Comparison of ENCODE assay signal across 26 cellular contexts in genomic region chr21:43597845-43598244, GRCh38.
DNase-seq lines count a peak whose midpoint lies in the region; ATAC-seq, FAIRE-seq and TF ChIP-seq lines count a peak whose summit lies in the region.
"Had no signal": no experiment of that assay in that cellular context is flagged by ENCODE, and none has a peak within 500 bp of the region (broad histone marks: within the 10 kb centered on the region; RNA-seq: fewer than 3 reads in every experiment).

No MANE protein-coding gene starts in this region.

- H3K36me3 ChIP-seq in RWPE2 (ENCODE audit: low read depth) (peaks cover 32% of the 10 kb centered on the region), keratinocyte (ENCODE audit: control insufficient read depth in 2 of 2, extremely low read depth in 1 of 2, insufficient read depth in 2 of 2, low read length in 2 of 2) (no peaks in the 10 kb centered on the region), smooth muscle cell (ENCODE audit: low read depth) (no peaks in the 10 kb centered on the region)
- H3K36me3 ChIP-seq: BLaER1, SJCRH30 had no signal

- H3K9ac ChIP-seq in keratinocyte (ENCODE audit: control insufficient read depth, extremely low read depth, insufficient read depth, low read length), result peak overlapping the region; percentile 50
- no peak overlapping the region for H3K9ac ChIP-seq in smooth muscle cell (ENCODE audit: low read depth)
- H3K9ac ChIP-seq: BLaER1 had no signal

- peak overlapping the region; percentile 39 for H3K27ac Mint-ChIP-seq in activated naive CD4-positive, alpha-beta T cell treated with anti-CD3 and anti-CD28 coated beads for 36 hours
- H3K27ac Mint-ChIP-seq in chondrocyte (ENCODE audit: unreplicated experiment), result no peak overlapping the region
- H3K27ac Mint-ChIP-seq: IgD-negative memory B cell had no signal

- H4K20me1 ChIP-seq in keratinocyte (ENCODE audit: control insufficient read depth, extremely low read depth, insufficient read depth, low read length) (no peaks in the 10 kb centered on the region), smooth muscle cell (ENCODE audit: low read depth) (no peaks in the 10 kb centered on the region)
- H4K20me1 ChIP-seq: BLaER1 had no signal

- H3K4me1 Mint-ChIP-seq in activated naive CD4-positive, alpha-beta T cell treated with anti-CD3 and anti-CD28 coated beads for 36 hours (ENCODE audit: low read depth), result peaks cover 9% of the 10 kb centered on the region
- H3K4me1 Mint-ChIP-seq in chondrocyte (ENCODE audit: low read depth), result peaks cover 25% of the 10 kb centered on the region

- no peak for TF ChIP-seq POLR2A in H54 (IDR thresholded peaks at IDR 0.05; ENCODE audit: low read depth, low read length)

- no peak for DNase-seq in activated naive CD4-positive, alpha-beta T cell treated with anti-CD3 and anti-CD28 coated beads for 36 hours
- DNase-seq in activated naive CD4-positive, alpha-beta T cell treated with Interleukin-2 at 50 U/mL for 16 hours, result no peak
- DNase-seq in RWPE2 (ENCODE audit: low spot score) (no peak), keratinocyte (ENCODE audit: low read depth, low spot score) (no peak), smooth muscle cell (lab: John Stamatoyannopoulos, UW; ENCODE audit: unreplicated experiment) (no peak), H54 (ENCODE audit: insufficient read length, low spot score) (no peak), chondrocyte (ENCODE audit: low spot score) (no peak)
- DNase-seq: 8988T; CD8-positive, alpha-beta memory T cell; DMS79; GDM1; H7; Kasumi-1; NCI-H1105; NCI-H1694 treated with DMSO at 0.1 percent for 48 hours; NCI-H2107; NCI-H526; RPMI8226; SJCRH30 had no signal

- no peaks in the 10 kb centered on the region for H3K36me3 Mint-ChIP-seq in activated naive CD4-positive, alpha-beta T cell treated with anti-CD3 and anti-CD28 coated beads for 36 hours (ENCODE audit: low read depth)
- H3K36me3 Mint-ChIP-seq in chondrocyte (ENCODE audit: low read depth), result peaks cover 3% of the 10 kb centered on the region
- H3K36me3 Mint-ChIP-seq: CD8-positive, alpha-beta memory T cell; IgD-negative memory B cell had no signal

- H2AFZ ChIP-seq in keratinocyte (ENCODE audit: control insufficient read depth, low read length) (no peak overlapping the region), smooth muscle cell (ENCODE audit: low read depth) (no peak overlapping the region)

- peaks cover 59% of the 10 kb centered on the region for H3F3A ChIP-seq in smooth muscle cell (ENCODE audit: low read depth)

- H3K9me3 ChIP-seq in RWPE2 (ENCODE audit: severe bottlenecking) (no peaks in the 10 kb centered on the region), keratinocyte (ENCODE audit: control insufficient read depth, low read depth, low read length) (no peaks in the 10 kb centered on the region), smooth muscle cell (replicated peaks; ENCODE audit: low read depth) (no peaks in the 10 kb centered on the region)
- H3K9me3 ChIP-seq: BLaER1, SJCRH30 had no signal

- no peak for ATAC-seq in RWPE2 (ENCODE audit: low read depth)
- no peak for ATAC-seq in HG02884 (IDR thresholded peaks at IDR 0.05; ENCODE audit: unreplicated experiment)
- ATAC-seq: GM12878 had no signal

- H3K79me2 ChIP-seq in keratinocyte (ENCODE audit: control insufficient read depth, insufficient read depth, low read length) (no peaks in the 10 kb centered on the region), smooth muscle cell (ENCODE audit: low read depth) (no peaks in the 10 kb centered on the region)

- no peaks in the 10 kb centered on the region for H3K27me3 ChIP-seq in RWPE2 (ENCODE audit: insufficient read depth, poor library complexity, severe bottlenecking)
- no peaks in the 10 kb centered on the region for H3K27me3 ChIP-seq in keratinocyte (ENCODE audit: control insufficient read depth, extremely low read depth, insufficient read depth, low read length)
- no peaks in the 10 kb centered on the region for H3K27me3 ChIP-seq in smooth muscle cell (ENCODE audit: low read depth)
- H3K27me3 ChIP-seq: BLaER1, SJCRH30 had no signal

- no peak overlapping the region for H3K4me3 Mint-ChIP-seq in activated naive CD4-positive, alpha-beta T cell treated with anti-CD3 and anti-CD28 coated beads for 36 hours
- no peak overlapping the region for H3K4me3 Mint-ChIP-seq in chondrocyte (ENCODE audit: unreplicated experiment)
- H3K4me3 Mint-ChIP-seq: CD8-positive, alpha-beta memory T cell; IgD-negative memory B cell had no signal

- CTCF ChIA-PET in activated naive CD4-positive, alpha-beta T cell treated with anti-CD3 and anti-CD28 coated beads for 36 hours (lab: Charles Lee), result interaction anchor here (0.6 to 0.7 kb wide), 2 partner anchors 16 to 865 kb away, joined by 3 read pairs; no protein-coding TSS in a partner anchor

- peaks cover 70% of the 10 kb centered on the region for H3K4me1 ChIP-seq in RWPE2 (ENCODE audit: insufficient read depth, poor library complexity, severe bottlenecking)
- peaks cover 64% of the 10 kb centered on the region for H3K4me1 ChIP-seq in keratinocyte (ENCODE audit: control insufficient read depth, extremely low read depth, insufficient read depth, low read length)
- peaks cover 24% of the 10 kb centered on the region for H3K4me1 ChIP-seq in smooth muscle cell (ENCODE audit: low read depth)

- FAIRE-seq in keratinocyte (lab: Jason Lieb, UNC) (no peak), H54 (lab: Jason Lieb, UNC) (no peak)
- FAIRE-seq: D721Med, GM12878, HTR-8/SVneo had no signal

- H3K9me1 ChIP-seq in keratinocyte (ENCODE audit: control insufficient read depth, extremely low read depth, insufficient read depth, low read length), result no peaks in the 10 kb centered on the region

- WGBS in smooth muscle cell (ENCODE audit: low lambda C conversion rate), result 87% methylated on average over 3 of the region's 3 CpGs

- intact Hi-C loops in activated naive CD4-positive, alpha-beta T cell treated with anti-CD3 and anti-CD28 coated beads for 36 hours (cut with micrococcal nuclease), result no loop called here

- H3K4me2 ChIP-seq in keratinocyte (ENCODE audit: control insufficient read depth, extremely low read depth, insufficient read depth, low read depth, low read length), result no peak overlapping the region
- H3K4me2 ChIP-seq in smooth muscle cell, result no peak overlapping the region
- H3K4me2 ChIP-seq: BLaER1 had no signal

- no peaks in the 10 kb centered on the region for H3K9me3 Mint-ChIP-seq in activated naive CD4-positive, alpha-beta T cell treated with anti-CD3 and anti-CD28 coated beads for 36 hours
- no peaks in the 10 kb centered on the region for H3K9me3 Mint-ChIP-seq in chondrocyte (ENCODE audit: low read depth)
- H3K9me3 Mint-ChIP-seq: CD8-positive, alpha-beta memory T cell; IgD-negative memory B cell had no signal

- no peaks in the 10 kb centered on the region for H3K27me3 Mint-ChIP-seq in activated naive CD4-positive, alpha-beta T cell treated with anti-CD3 and anti-CD28 coated beads for 36 hours (ENCODE audit: low read depth)
- no peaks in the 10 kb centered on the region for H3K27me3 Mint-ChIP-seq in chondrocyte (ENCODE audit: low read depth)

- peak overlapping the region; percentile 100 for H3K27ac ChIP-seq in RWPE2 (ENCODE audit: poor library complexity, severe bottlenecking)
- peak overlapping the region; percentile 70 for H3K27ac ChIP-seq in keratinocyte (ENCODE audit: control insufficient read depth, insufficient read depth, low read length)
- peak overlapping the region; percentile 96 for H3K27ac ChIP-seq in smooth muscle cell (ENCODE audit: low read depth)
- H3K27ac ChIP-seq: BLaER1, HL-60, SJCRH30 had no signal

- dilution Hi-C loops in keratinocyte (cut with MboI; ENCODE audit: extremely low pct_ligation_motif_present, low sequenced_read_pairs), result no loop called here

- H3K4me3 ChIP-seq in RWPE2 (ENCODE audit: severe bottlenecking) (no peak overlapping the region), keratinocyte (ENCODE audit: control insufficient read depth in 2 of 3, extremely low read depth in 1 of 3, insufficient read depth in 2 of 3, low read depth in 1 of 3, low read length in 3 of 3) (no peak overlapping the region), smooth muscle cell (no peak overlapping the region)
- H3K4me3 ChIP-seq: BLaER1, GM12878, SJCRH30 had no signal

- TF ChIP-seq CTCF in RWPE2 (IDR thresholded peaks at IDR 0.05; ENCODE audit: poor library complexity, severe bottlenecking) (no peak), keratinocyte (optimal IDR thresholded peaks at IDR 0.05 in 1 of 3, IDR thresholded peaks at IDR 0.05 in 1 of 3, conservative IDR thresholded peaks at IDR 0.05 in 1 of 3; ENCODE audit: extremely low read depth in 1 of 3, insufficient read depth in 2 of 3, low read length in 3 of 3) (no peak), smooth muscle cell (IDR thresholded peaks at IDR 0.05; ENCODE audit: borderline replicate concordance, insufficient read depth, poor library complexity, severe bottlenecking) (no peak), chondrocyte (IDR thresholded peaks at IDR 0.05) (no peak)
